Comparison of ENCODE assay signal across 8 cellular contexts in the genomic region with DNA sequence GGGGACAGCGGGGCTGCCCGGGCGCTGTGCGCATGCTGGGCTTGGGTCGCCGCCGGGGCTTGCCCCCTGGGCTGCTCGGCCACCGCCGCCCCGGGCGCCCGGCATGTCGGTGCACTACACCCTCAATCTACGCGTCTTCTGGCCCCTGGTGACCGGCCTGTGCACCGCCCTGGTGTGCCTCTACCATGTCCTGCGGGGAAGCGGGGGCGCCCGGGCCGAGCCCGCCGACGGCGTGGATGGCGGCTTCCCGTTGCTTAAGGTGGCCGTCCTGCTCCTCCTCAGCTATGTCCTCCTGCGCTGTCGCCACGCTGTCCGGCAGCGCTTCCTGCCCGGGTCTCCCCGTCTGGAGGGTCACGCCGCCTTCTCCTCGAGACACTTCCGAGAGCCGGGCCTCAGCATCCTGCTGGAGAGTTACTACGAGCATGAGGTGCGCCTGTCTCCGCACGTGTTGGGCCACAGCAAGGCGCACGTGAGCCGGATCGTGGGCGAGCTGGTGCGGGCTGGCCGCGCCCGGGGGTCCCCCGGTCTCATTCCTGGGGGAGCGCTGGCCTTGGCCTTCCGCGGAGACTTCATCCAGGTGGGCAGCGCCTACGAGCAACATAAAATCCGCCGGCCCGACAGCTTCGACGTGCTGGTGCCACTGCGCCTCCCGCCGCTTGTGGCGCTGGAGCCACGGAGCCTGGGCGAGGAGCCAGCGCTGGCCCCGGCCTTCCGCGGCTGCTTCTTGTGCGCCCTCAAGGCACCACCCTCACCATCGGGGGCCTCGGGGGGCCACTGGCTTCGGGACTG. TPM values are rescaled to one million over a fixed set of nuclear protein-coding genes. Genes with fewer than 3 reads are reported as not detected.
DNase-seq lines count a peak whose midpoint lies in the region; ATAC-seq and TF ChIP-seq lines count a peak whose summit lies in the region.

No MANE protein-coding gene starts in this region.

- DNase-seq in adrenal gland = peak; percentile 65 to 83 (median 75)
- peak; percentile 77 for DNase-seq in left ventricle myocardium superior
- peak; percentile 82 for DNase-seq in sciatic nerve (ENCODE audit: low spot score)
- no peak for DNase-seq in NCI-H226
- no peak for DNase-seq in stimulated activated CD4-positive, alpha-beta T cell treated with anti-CD3 and anti-CD28 coated beads, Interleukin-4, amount 100 ng/mL, for 1 hour

- intact Hi-C loops in adrenal gland (cut with DNase I) (no loop called here), left ventricle myocardium superior (cut with micrococcal nuclease) (no loop called here), sciatic nerve (cut with DNase I) (no loop called here)

- H3K36me3 ChIP-seq in ES-I3 (ENCODE audit: insufficient read depth, low read length) = no peaks in the 10 kb centered on the region
- peaks cover 0 to 11% of the 10 kb centered on the region in 2 donors for H3K36me3 ChIP-seq in adrenal gland (replicated peaks in 1 of 2)

- H3K4me1 ChIP-seq in ES-I3 (ENCODE audit: insufficient read depth, low read length) (peaks cover 17% of the 10 kb centered on the region), adrenal gland (replicated peaks in 1 of 2) (peaks cover 45 to 49% of the 10 kb centered on the region in 2 donors)

- ATAC-seq in HG03045 (IDR thresholded peaks at IDR 0.05; ENCODE audit: unreplicated experiment) = peak; percentile 32
- peak; percentile 25 for ATAC-seq in left ventricle myocardium superior
- peak; percentile 49 for ATAC-seq in sciatic nerve
- ATAC-seq in GM19452 (IDR thresholded peaks at IDR 0.05; ENCODE audit: unreplicated experiment) = no peak

- peak in 2 of 6 experiments; percentile 5 to 41 for TF ChIP-seq CTCF in adrenal gland (IDR thresholded peaks at IDR 0.05)

- peak overlapping the region; percentile 59 for H3K9ac ChIP-seq in ES-I3 (ENCODE audit: low read depth, low read length)

- no peaks in the 10 kb centered on the region for H3K9me3 ChIP-seq in ES-I3 (ENCODE audit: control insufficient read depth, insufficient read depth, low read length)
- H3K9me3 ChIP-seq in adrenal gland (replicated peaks in 1 of 3) = no peaks in the 10 kb centered on the region

- peak in 1 of 2 donors; percentile 5 for TF ChIP-seq POLR2A in adrenal gland (IDR thresholded peaks at IDR 0.05)

- no peaks in the 10 kb centered on the region for H3K27me3 ChIP-seq in adrenal gland

- peak overlapping the region; percentile 82 to 99 (median 95) for H3K27ac ChIP-seq in adrenal gland

- peak overlapping the region in 3 of 4 donors; percentile 16 to 89 (median 58) for H3K4me3 ChIP-seq in adrenal gland

- 10 to 11% (median 11%) methylated on average over 33 to 80 of the region's 80 CpGs; no CpG with 5 or more reads in 1 of the 4 donors for WGBS in adrenal gland, 4 donors

RNA-seq across cellular contexts. Expression of a gene that starts 0.8 kb away (rescaled TPM):
- 100 to 1,000 TPM in 1 of 8 donors, 10 to 100 TPM in 7; 42.7 to 121 (median 59.6) TPM for total RNA-seq in adrenal gland
- 10 to 100 TPM in 1 of 3 donors, 1 to 10 TPM in 2; 7.7 to 15.5 (median 8.9) TPM for polyA plus RNA-seq in adrenal gland
- 12.3 TPM for total RNA-seq in left ventricle myocardium superior
- 57.6 TPM for total RNA-seq in sciatic nerve

RNA-seq across cellular contexts. Expression of a gene that starts 47.1 kb away (rescaled TPM):
- 10 to 100 TPM; 15.7 to 39.7 (median 27.8) TPM for total RNA-seq in adrenal gland
- polyA plus RNA-seq in adrenal gland = 10 to 100 TPM; 14.9 to 23.0 (median 16.2) TPM
- 40.1 TPM for total RNA-seq in left ventricle myocardium superior
- total RNA-seq in sciatic nerve = 27.5 TPM

RNA-seq across cellular contexts. Expression of a gene that starts 53.5 kb away (rescaled TPM):
- total RNA-seq in adrenal gland = 1 to 10 TPM; 1.1 to 6.5 (median 3.3) TPM
- polyA plus RNA-seq in adrenal gland = 1 to 10 TPM; 2.4 to 4.0 (median 3.6) TPM
- total RNA-seq in left ventricle myocardium superior = 0.64 TPM
- 8.2 TPM for total RNA-seq in sciatic nerve

Comparison
In these comparisons a context has a peak if more than half of its experiments do, and no peak if none do; other contexts are left out.
1. DNase-seq: peak in adrenal gland (7 of 7), left ventricle myocardium superior (single experiment) and sciatic nerve (single experiment); none in NCI-H226 (single experiment) and stimulated activated CD4-positive, alpha-beta T cell treated with anti-CD3 and anti-CD28 coated beads, Interleukin-4, amount 100 ng/mL, for 1 hour (single experiment).